In the genomic region with DNA sequence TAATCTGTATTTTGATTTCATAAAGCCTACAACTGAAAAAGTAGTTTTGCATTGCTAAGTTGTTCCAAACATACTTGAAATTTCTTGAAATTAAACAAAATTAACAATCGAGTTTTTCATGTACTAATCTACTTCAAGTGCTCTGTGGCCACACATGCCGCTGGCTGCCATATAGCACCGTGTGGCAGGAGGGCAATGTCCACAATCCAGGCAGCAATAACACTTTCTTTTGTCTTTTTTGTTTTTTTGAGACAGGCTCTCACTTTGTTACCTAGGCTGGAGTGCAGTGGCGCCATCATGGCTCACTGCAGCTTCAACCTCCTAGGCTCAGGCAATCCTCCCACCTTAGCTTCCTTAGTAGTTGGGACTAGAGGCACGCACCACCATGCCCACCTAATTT, we compare ENCODE assay signal across 29 cellular contexts.
"Had no signal": no experiment of that assay in that cellular context is flagged by ENCODE, and none has a peak within 500 bp of the region (broad histone marks: within the 10 kb centered on the region; RNA-seq: fewer than 3 reads in every experiment).

No MANE protein-coding gene starts in this region.

- H3K9me3 ChIP-seq: mucosa of descending colon, psoas muscle, suprapubic skin, thyroid gland, vagina had no signal

- H3K4me1 Mint-ChIP-seq: mesothelial cell of epicardium; naive B cell; neural progenitor cell; stimulated activated naive CD8-positive, alpha-beta T cell treated with anti-CD3 and anti-CD28 coated beads, Interleukin-15, amount 100 ng/mL, for 72 hours had no signal

- H3K9ac ChIP-seq: neural progenitor cell had no signal

- ATAC-seq: effector memory CD8-positive, alpha-beta T cell; left colon; mucosa of descending colon; natural killer cell treated with Interleukin-12 subunit alpha and Interleukin-12 subunit beta and Interleukin-15 and Interleukin-18, amount 100 ng/mL, for 72 hours; psoas muscle; right cardiac atrium; stimulated activated naive CD8-positive, alpha-beta T cell treated with anti-CD3 and anti-CD28 coated beads, Interleukin-15, amount 100 ng/mL, for 72 hours had no signal

- H3K4me3 Mint-ChIP-seq: effector memory CD8-positive, alpha-beta T cell; immature natural killer cell; mesothelial cell of epicardium; naive B cell; natural killer cell treated with Interleukin-12 subunit alpha and Interleukin-12 subunit beta and Interleukin-15 and Interleukin-18, amount 100 ng/mL, for 72 hours; neural progenitor cell; stimulated activated naive CD8-positive, alpha-beta T cell treated with anti-CD3 and anti-CD28 coated beads, Interleukin-15, amount 100 ng/mL, for 72 hours had no signal

- FAIRE-seq: endometrium, frontal cortex had no signal

- H3K9me3 Mint-ChIP-seq: effector memory CD8-positive, alpha-beta T cell; immature natural killer cell; mesothelial cell of epicardium; naive B cell; natural killer cell treated with Interleukin-12 subunit alpha and Interleukin-12 subunit beta and Interleukin-15 and Interleukin-18, amount 100 ng/mL, for 72 hours; neural progenitor cell; stimulated activated naive CD8-positive, alpha-beta T cell treated with anti-CD3 and anti-CD28 coated beads, Interleukin-15, amount 100 ng/mL, for 72 hours had no signal

- H3K4me2 ChIP-seq: neural progenitor cell had no signal

- H3K27ac Mint-ChIP-seq: effector memory CD8-positive, alpha-beta T cell; mesothelial cell of epicardium; natural killer cell treated with Interleukin-12 subunit alpha and Interleukin-12 subunit beta and Interleukin-15 and Interleukin-18, amount 100 ng/mL, for 72 hours; neural progenitor cell; stimulated activated naive CD8-positive, alpha-beta T cell treated with anti-CD3 and anti-CD28 coated beads, Interleukin-15, amount 100 ng/mL, for 72 hours had no signal

- H3K4me1 ChIP-seq: neural progenitor cell, suprapubic skin, vagina had no signal

- DNase-seq: effector memory CD8-positive, alpha-beta T cell; erythroblast; hypothalamus; immature natural killer cell; islet precursor cell; kidney glomerular epithelial cell; left colon; mesenchymal stem cell; mucosa of descending colon; naive B cell; psoas muscle; right cardiac atrium; stimulated activated CD4-positive, alpha-beta T cell treated with anti-CD3 and anti-CD28 coated beads, Interleukin-15, amount 100 ng/mL, for 24 hours; stimulated activated CD4-positive, alpha-beta T cell treated with anti-CD3 and anti-CD28 coated beads, Interleukin-4, amount 100 ng/mL, for 1 hour; stimulated activated CD8-positive, alpha-beta memory T cell treated with anti-CD3 and anti-CD28 coated beads, Interleukin-4, amount 100 ng/mL, for 48 hours; stimulated activated naive CD4-positive, alpha-beta T cell; stimulated activated naive CD8-positive, alpha-beta T cell treated with anti-CD3 and anti-CD28 coated beads, Interleukin-15, amount 100 ng/mL, for 72 hours; thyroid gland; trophoblast cell had no signal

- H3K27me3 ChIP-seq: neural progenitor cell, suprapubic skin, thyroid gland, vagina had no signal

- H3K27me3 Mint-ChIP-seq: effector memory CD8-positive, alpha-beta T cell; naive B cell; natural killer cell treated with Interleukin-12 subunit alpha and Interleukin-12 subunit beta and Interleukin-15 and Interleukin-18, amount 100 ng/mL, for 72 hours; stimulated activated naive CD8-positive, alpha-beta T cell treated with anti-CD3 and anti-CD28 coated beads, Interleukin-15, amount 100 ng/mL, for 72 hours had no signal

- H3K4me3 ChIP-seq: coronary artery, lung, mucosa of descending colon, neural progenitor cell, psoas muscle, skin epidermis, suprapubic skin, thyroid gland, vagina had no signal

- H3K27ac ChIP-seq: coronary artery, neural progenitor cell, psoas muscle, skin epidermis, suprapubic skin, thyroid gland, vagina had no signal

- H2AFZ ChIP-seq: neural progenitor cell had no signal
